Comparison of ENCODE assay signal across 8 cellular contexts in genomic region chr9:127937383-127938297, GRCh38. TPM values are rescaled to one million over a fixed set of nuclear protein-coding genes. Genes with fewer than 3 reads are reported as not detected.
DNase-seq lines count a peak whose midpoint lies in the region; ATAC-seq and TF ChIP-seq lines count a peak whose summit lies in the region.

Gene DPM2 (minus strand): TSS chr9:127937854. CDS start chr9:127937820, 34 bp downstream.

- H3K79me2 ChIP-seq in trophoblast cell (ENCODE audit: control insufficient read depth, insufficient read depth, low read length, poor library complexity): peaks cover 3% of the 10 kb centered on the region

- H3K4me2 ChIP-seq in trophoblast cell (ENCODE audit: low read length): peak within 1 kb of the TSS; percentile 94

- H4K8ac ChIP-seq in trophoblast cell (ENCODE audit: low read depth, low read length): peak within 1 kb of the TSS; percentile 90

- H4K12ac ChIP-seq in trophoblast cell (ENCODE audit: low read depth, low read length): peak within 1 kb of the TSS; percentile 43

- peak within 1 kb of the TSS; percentile 82 for H3K14ac ChIP-seq in trophoblast cell (ENCODE audit: low read length)

- peaks cover 4% of the 10 kb centered on the region for H3K79me1 ChIP-seq in trophoblast cell (ENCODE audit: low read length)

- H3K27ac Mint-ChIP-seq in activated naive CD8-positive, alpha-beta T cell treated with anti-CD3 and anti-CD28 coated beads, Interleukin-2, amount 50 U/mL, for 24 hours: peak within 1 kb of the TSS; percentile 89

- H3K9me3 Mint-ChIP-seq in activated naive CD8-positive, alpha-beta T cell treated with anti-CD3 and anti-CD28 coated beads, Interleukin-2, amount 50 U/mL, for 24 hours: no peaks in the 10 kb centered on the region

- H2BK12ac ChIP-seq in trophoblast cell (ENCODE audit: low read length): no peak within 1 kb of the TSS

- H3K4ac ChIP-seq in trophoblast cell (ENCODE audit: low read depth, low read length): peak within 1 kb of the TSS; percentile 73

- peak within 1 kb of the TSS; percentile 51 for H2AFZ ChIP-seq in trophoblast cell (ENCODE audit: insufficient read depth, low read length, poor library complexity)

- H3K27ac ChIP-seq in heart left ventricle (peak within 1 kb of the TSS in 11 of 12 donors; percentile 43 to 80 (median 74)), trophoblast cell (ENCODE audit: low read depth, low read length) (peak within 1 kb of the TSS; percentile 9), tibial nerve (peak within 1 kb of the TSS; percentile 59 to 98 (median 78))

- peaks cover 3% of the 10 kb centered on the region for H3K27me3 Mint-ChIP-seq in activated naive CD8-positive, alpha-beta T cell treated with anti-CD3 and anti-CD28 coated beads, Interleukin-2, amount 50 U/mL, for 24 hours

- H3K18ac ChIP-seq in trophoblast cell (ENCODE audit: low read length): peak within 1 kb of the TSS; percentile 16

- H3K36me3 Mint-ChIP-seq in activated naive CD8-positive, alpha-beta T cell treated with anti-CD3 and anti-CD28 coated beads, Interleukin-2, amount 50 U/mL, for 24 hours (ENCODE audit: low read depth): peaks cover 24% of the 10 kb centered on the region

- TF ChIP-seq CTCF in GM06990 (IDR thresholded peaks at IDR 0.05; ENCODE audit: insufficient read depth, low read length, poor library complexity, severe bottlenecking) (no peak), HFF-Myc (IDR thresholded peaks at IDR 0.05; ENCODE audit: low read depth, low read length, missing control alignments) (no peak), heart left ventricle (IDR thresholded peaks at IDR 0.05) (no peak), tibial nerve (IDR thresholded peaks at IDR 0.05) (no peak)

- H2BK120ac ChIP-seq in trophoblast cell (ENCODE audit: insufficient read depth, low read length, poor library complexity): no peak within 1 kb of the TSS

- peak; percentile 35 to 84 for TF ChIP-seq EP300 in tibial nerve (IDR thresholded peaks at IDR 0.05)

- DNase-seq in GM06990 (ENCODE audit: extremely low read depth, insufficient read length) (peak; percentile 91), HFF-Myc (ENCODE audit: extremely low read depth, low read depth) (no peak), NAMALWA (ENCODE audit: low spot score) (peak; percentile 96), T follicular helper cell (ENCODE audit: low read depth) (peak; percentile 81), heart left ventricle (peak; percentile 84 to 91 (median 88)), trophoblast cell (peak; percentile 88 to 92), tibial nerve (ENCODE audit: low spot score in 2 of 2) (peak; percentile 52 to 60)
- peak; percentile 88 for DNase-seq in activated naive CD8-positive, alpha-beta T cell treated with anti-CD3 and anti-CD28 coated beads, Interleukin-2, amount 50 U/mL, for 24 hours

- H3K4me3 ChIP-seq in GM06990 (replicated peaks; ENCODE audit: low read depth, low read length) (peak within 1 kb of the TSS; percentile 92), HFF-Myc (replicated peaks; ENCODE audit: low read depth, low read length) (peak within 1 kb of the TSS; percentile 96), heart left ventricle (peak within 1 kb of the TSS; percentile 43 to 93 (median 78)), trophoblast cell (ENCODE audit: low read depth, low read length) (peak within 1 kb of the TSS; percentile 85), tibial nerve (peak within 1 kb of the TSS; percentile 59 to 82 (median 72))

- WGBS in heart left ventricle, 4 donors: 2 to 5% (median 4%) methylated on average over 53 to 61 of the region's 61 CpGs
- no CpG with 5 or more reads among the region's 61 CpGs for WGBS in trophoblast cell (ENCODE audit: extremely low coverage, insufficient coverage, insufficient read length)
- WGBS in tibial nerve, 2 donors: 4 to 6% methylated on average over 57 to 60 of the region's 61 CpGs

- H3K4me1 Mint-ChIP-seq in activated naive CD8-positive, alpha-beta T cell treated with anti-CD3 and anti-CD28 coated beads, Interleukin-2, amount 50 U/mL, for 24 hours: peaks cover 40% of the 10 kb centered on the region

- intact Hi-C loops in heart left ventricle (cut with DNase I): loop anchor here in 1 of 10 donors (5.0 kb wide), 1 partner anchor 285 kb away; no protein-coding TSS in a partner anchor

- peak; percentile 94 for ATAC-seq in activated naive CD8-positive, alpha-beta T cell treated with anti-CD3 and anti-CD28 coated beads, Interleukin-2, amount 50 U/mL, for 24 hours
- peak; percentile 85 to 94 (median 89) for ATAC-seq in heart left ventricle

- H3K36me3 ChIP-seq in GM06990 (ENCODE audit: control insufficient read depth, insufficient read depth, low read length): peaks cover 10% of the 10 kb centered on the region
- H3K36me3 ChIP-seq in heart left ventricle: peaks cover 0 to 18% (median 9%) of the 10 kb centered on the region in 9 donors
- H3K36me3 ChIP-seq in trophoblast cell (ENCODE audit: control insufficient read depth in 1 of 2, insufficient read depth in 2 of 2, low read length in 2 of 2): peaks cover 34 to 40% of the 10 kb centered on the region in 2 experiments
- H3K36me3 ChIP-seq in tibial nerve: peaks cover 0 to 30% (median 4%) of the 10 kb centered on the region in 3 donors

- H3K4me1 ChIP-seq in heart left ventricle (peaks cover 6 to 37% (median 29%) of the 10 kb centered on the region in 12 donors), trophoblast cell (ENCODE audit: control insufficient read depth in 1 of 2, insufficient read depth in 2 of 2, low read length in 2 of 2) (peaks cover 9 to 19% of the 10 kb centered on the region in 2 experiments), tibial nerve (peaks cover 5 to 62% (median 25%) of the 10 kb centered on the region in 4 donors)

- peak within 1 kb of the TSS; percentile 50 for H2AK5ac ChIP-seq in trophoblast cell (ENCODE audit: low read length)

- peak within 1 kb of the TSS; percentile 32 for H2BK5ac ChIP-seq in trophoblast cell (ENCODE audit: low read depth, low read length, poor library complexity)

- H4K91ac ChIP-seq in trophoblast cell (ENCODE audit: low read depth, low read length): peak within 1 kb of the TSS; percentile 71

- TF ChIP-seq POLR2A in heart left ventricle (IDR thresholded peaks at IDR 0.05) (peak in 1 of 2 donors; percentile 68), tibial nerve (IDR thresholded peaks at IDR 0.05) (peak; percentile 42 to 55)

- H3K23ac ChIP-seq in trophoblast cell (ENCODE audit: low read length): no peak within 1 kb of the TSS

- H3K9ac ChIP-seq in trophoblast cell (ENCODE audit: low read length): peak within 1 kb of the TSS; percentile 88

- peak within 1 kb of the TSS; percentile 91 for H3K4me3 Mint-ChIP-seq in activated naive CD8-positive, alpha-beta T cell treated with anti-CD3 and anti-CD28 coated beads, Interleukin-2, amount 50 U/mL, for 24 hours

- H3K9me3 ChIP-seq in heart left ventricle (no peaks in the 10 kb centered on the region), trophoblast cell (ENCODE audit: insufficient read depth, low read depth, low read length) (no peaks in the 10 kb centered on the region), tibial nerve (no peaks in the 10 kb centered on the region)

- H3K27me3 ChIP-seq in GM06990 (replicated peaks; ENCODE audit: control insufficient read depth, insufficient read depth, low read length) (no peaks in the 10 kb centered on the region), heart left ventricle (no peaks in the 10 kb centered on the region), trophoblast cell (ENCODE audit: insufficient read depth, low read length) (no peaks in the 10 kb centered on the region), tibial nerve (no peaks in the 10 kb centered on the region)

RNA-seq across cellular contexts. Expression of gene DPM2, which starts in this region (rescaled TPM):
- 10 to 100 TPM in 7 of 9 donors, 1 to 10 TPM in 2; 7.2 to 19.5 (median 11.7) TPM for total RNA-seq in heart left ventricle
- polyA plus RNA-seq in heart left ventricle: 10 to 100 TPM; 15.3 to 31.7 TPM
- polyA plus RNA-seq in trophoblast cell (2013): 27.7 and 31.0 TPM in 2 replicates
- 10 to 100 TPM in 3 of 4 donors, 1 to 10 TPM in 1; 9.0 to 21.9 (median 14.7) TPM for total RNA-seq in tibial nerve

Comparison
In these comparisons a context has a peak if more than half of its experiments do, and no peak if none do; other contexts are left out.
1. H3K27ac ChIP-seq: peak in every context shown above with its lines; median percentile 78 in tibial nerve; 74 in heart left ventricle; 9 in trophoblast cell.